12 cellular contexts compared by ENCODE assay signal in genomic region chr12:46209165-46209564, GRCh38. TPM values are rescaled to one million over a fixed set of nuclear protein-coding genes. Genes with fewer than 3 reads are reported as not detected.
DNase-seq lines count a peak whose midpoint lies in the region; ATAC-seq, FAIRE-seq and TF ChIP-seq lines count a peak whose summit lies in the region.
"Had no signal": no experiment of that assay in that cellular context is flagged by ENCODE, and none has a peak within 500 bp of the region (broad histone marks: within the 10 kb centered on the region; RNA-seq: fewer than 3 reads in every experiment).

No MANE protein-coding gene starts in this region.

- no peaks in the 10 kb centered on the region for H3K9me3 ChIP-seq in SJCRH30 (replicated peaks)
- H3K9me3 ChIP-seq in stomach smooth muscle (ENCODE audit: control insufficient read depth in 2 of 2, low read length in 2 of 2): no peaks in the 10 kb centered on the region
- H3K9me3 ChIP-seq in Caco-2: no peaks in the 10 kb centered on the region

- H3K9me3 Mint-ChIP-seq in activated naive CD4-positive, alpha-beta T cell treated with anti-CD3 and anti-CD28 coated beads for 36 hours: no peaks in the 10 kb centered on the region
- no peaks in the 10 kb centered on the region for H3K9me3 Mint-ChIP-seq in Caco-2 (ENCODE audit: unreplicated experiment)

- no peak overlapping the region for H3K4me3 ChIP-seq in SJCRH30
- H3K4me3 ChIP-seq in stomach smooth muscle (ENCODE audit: low read length in 2 of 2): no peak overlapping the region
- H3K4me3 ChIP-seq in Caco-2 (ENCODE audit: low read depth, low read length): no peak overlapping the region

- no peak overlapping the region for H3K4me3 Mint-ChIP-seq in activated naive CD4-positive, alpha-beta T cell treated with anti-CD3 and anti-CD28 coated beads for 36 hours
- no peak overlapping the region for H3K4me3 Mint-ChIP-seq in Caco-2 (ENCODE audit: unreplicated experiment)

- intact Hi-C loops in activated naive CD4-positive, alpha-beta T cell treated with anti-CD3 and anti-CD28 coated beads for 36 hours (cut with micrococcal nuclease): no loop called here
- intact Hi-C loops in Caco-2 (cut with micrococcal nuclease; ENCODE audit: unreplicated experiment): no loop called here

- H3K9ac ChIP-seq in stomach smooth muscle (ENCODE audit: low read length in 2 of 2): no peak overlapping the region

- H3K4me1 ChIP-seq in SJCRH30 (peaks cover 29% of the 10 kb centered on the region), stomach smooth muscle (ENCODE audit: control insufficient read depth, insufficient read depth, low read length) (peaks cover 23% of the 10 kb centered on the region), Caco-2 (no peaks in the 10 kb centered on the region)

- TF ChIP-seq CTCF in Caco-2 (IDR thresholded peaks at IDR 0.05; ENCODE audit: insufficient read depth in 1 of 2, low read depth in 1 of 2, low read length in 1 of 2, severe bottlenecking in 1 of 2, unreplicated experiment in 1 of 2): no peak

- peak; percentile 38 for DNase-seq in activated naive CD4-positive, alpha-beta T cell treated with anti-CD3 and anti-CD28 coated beads for 36 hours
- no peak for DNase-seq in activated naive CD4-positive, alpha-beta T cell (lab: John Stamatoyannopoulos, UW)
- DNase-seq in SJCRH30 (peak; percentile 49 to 81), fibroblast of peridontal ligament (ENCODE audit: extremely low read depth) (peak; percentile 43), Caco-2 (no peak), GM19239 (ENCODE audit: insufficient read length, low spot score) (no peak)
- DNase-seq: activated CD8-positive, alpha-beta memory T cell treated with anti-CD3 and anti-CD28 coated beads, Interleukin-2, amount 50 U/mL, for 48 hours; DMS 273 treated with DMSO at 0.1 percent for 48 hours had no signal

- BruUV-seq in Caco-2 (replicated peaks; lab: Mats Ljungman, UMichigan): no TSS peak

- CTCF ChIA-PET in activated naive CD4-positive, alpha-beta T cell treated with anti-CD3 and anti-CD28 coated beads for 36 hours (lab: Charles Lee): interaction anchor here (0.6 to 1.0 kb wide), 2 partner anchors 94 to 218 kb away, joined by 3 to 4 read pairs; no protein-coding TSS in a partner anchor
- CTCF ChIA-PET in Caco-2 (lab: Charles Lee): no interaction called here

- no peak for ATAC-seq in GM18520 (IDR thresholded peaks at IDR 0.05; ENCODE audit: unreplicated experiment)

- peaks cover 71% of the 10 kb centered on the region for H3K36me3 ChIP-seq in SJCRH30
- peaks cover 0 to 6% of the 10 kb centered on the region in 2 donors for H3K36me3 ChIP-seq in stomach smooth muscle (ENCODE audit: control insufficient read depth in 2 of 2, insufficient read depth in 2 of 2, low read length in 2 of 2)
- peaks cover 2% of the 10 kb centered on the region; the same call in 1 of the 2 replicates for H3K36me3 ChIP-seq in Caco-2 (ENCODE audit: control insufficient read depth, insufficient read depth, low read length)

- no peak for FAIRE-seq in GM19239 (lab: Jason Lieb, UNC)
- FAIRE-seq: RCC 7860 had no signal

- H3K27me3 ChIP-seq in SJCRH30: no peaks in the 10 kb centered on the region
- no peaks in the 10 kb centered on the region for H3K27me3 ChIP-seq in stomach smooth muscle (ENCODE audit: control insufficient read depth in 1 of 2, insufficient read depth in 2 of 2, low read length in 2 of 2)
- no peaks in the 10 kb centered on the region for H3K27me3 ChIP-seq in Caco-2 (replicated peaks; ENCODE audit: control insufficient read depth, insufficient read depth, low read length)

- peak overlapping the region; percentile 71 for H3K27ac ChIP-seq in SJCRH30
- H3K27ac ChIP-seq in stomach smooth muscle (ENCODE audit: low read length): peak overlapping the region; percentile 62

- peaks cover 76% of the 10 kb centered on the region for H3K4me1 Mint-ChIP-seq in activated naive CD4-positive, alpha-beta T cell treated with anti-CD3 and anti-CD28 coated beads for 36 hours (ENCODE audit: low read depth)
- peaks cover 14% of the 10 kb centered on the region for H3K4me1 Mint-ChIP-seq in Caco-2 (ENCODE audit: low read depth, unreplicated experiment)

- no peaks in the 10 kb centered on the region for H3K27me3 Mint-ChIP-seq in activated naive CD4-positive, alpha-beta T cell treated with anti-CD3 and anti-CD28 coated beads for 36 hours (ENCODE audit: low read depth)
- no peaks in the 10 kb centered on the region for H3K27me3 Mint-ChIP-seq in Caco-2 (ENCODE audit: insufficient read depth, unreplicated experiment)
- H3K27me3 Mint-ChIP-seq: progenitor cell of endocrine pancreas had no signal

- peak overlapping the region; percentile 99 for H3K27ac Mint-ChIP-seq in activated naive CD4-positive, alpha-beta T cell treated with anti-CD3 and anti-CD28 coated beads for 36 hours
- H3K27ac Mint-ChIP-seq in Caco-2 (ENCODE audit: unreplicated experiment): no peak overlapping the region

- POLR2A ChIA-PET in Caco-2 (lab: Charles Lee): no interaction called here

- peaks cover 69% of the 10 kb centered on the region for H3K36me3 Mint-ChIP-seq in activated naive CD4-positive, alpha-beta T cell treated with anti-CD3 and anti-CD28 coated beads for 36 hours (ENCODE audit: low read depth)
- peaks cover 94% of the 10 kb centered on the region for H3K36me3 Mint-ChIP-seq in Caco-2 (ENCODE audit: insufficient read depth, unreplicated experiment)

RNA-seq across cellular contexts. Expression of gene SLC38A1, which starts 59.7 kb away (rescaled TPM):
- 100 to 1,000 TPM; 105 to 110 TPM for total RNA-seq in activated naive CD4-positive, alpha-beta T cell treated with anti-CD3 and anti-CD28 coated beads for 36 hours
- total RNA-seq in SJCRH30 (2014; rRNA removed; shearing (Covaris generic)): 167 and 195 TPM in 2 replicates
- total RNA-seq in Caco-2 (2022): 245 and 259 TPM in 2 replicates

Comparison
In these comparisons a context has a peak if more than half of its experiments do, and no peak if none do; other contexts are left out.
1. DNase-seq: peak in activated naive CD4-positive, alpha-beta T cell treated with anti-CD3 and anti-CD28 coated beads for 36 hours (single experiment), SJCRH30 (2 of 2) and fibroblast of peridontal ligament (single experiment); none in activated naive CD4-positive, alpha-beta T cell (0 of 4), Caco-2 (0 of 2) and GM19239 (single experiment).